In the genomic region with DNA sequence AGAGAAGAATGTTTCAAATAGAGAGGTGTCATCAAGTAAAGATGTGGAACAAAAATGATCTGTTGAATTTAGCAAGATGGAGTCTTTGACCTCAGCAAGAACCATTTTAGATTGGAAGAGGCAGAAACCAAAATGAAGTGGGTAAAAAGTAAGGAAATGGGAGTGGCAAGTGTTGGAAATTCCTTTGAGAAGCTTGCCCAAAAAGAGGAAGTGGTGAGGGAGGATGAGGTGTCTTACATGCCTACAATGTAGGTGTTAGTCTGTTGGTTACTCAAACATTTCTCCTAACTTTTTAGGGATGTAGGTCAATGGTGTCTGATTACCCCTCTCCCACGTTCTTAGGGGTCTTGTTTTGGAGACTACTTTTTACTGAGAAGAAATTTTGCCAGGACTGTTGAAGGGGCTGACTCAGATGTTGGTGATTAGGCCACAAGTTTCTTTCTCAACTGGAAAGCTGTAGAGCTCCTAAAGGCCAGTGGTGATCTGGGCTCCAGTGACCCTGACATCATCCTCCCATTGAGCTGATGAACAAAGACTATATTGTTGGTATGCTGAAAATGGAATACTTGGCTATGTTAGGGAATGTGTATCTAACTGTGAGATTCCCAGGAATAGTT, we compare ENCODE assay signal across 17 cellular contexts. TPM values are rescaled to one million over a fixed set of nuclear protein-coding genes. Genes with fewer than 3 reads are reported as not detected.
DNase-seq lines count a peak whose midpoint lies in the region; ATAC-seq and TF ChIP-seq lines count a peak whose summit lies in the region.
"Had no signal": no experiment of that assay in that cellular context is flagged by ENCODE, and none has a peak within 500 bp of the region (broad histone marks: within the 10 kb centered on the region; RNA-seq: fewer than 3 reads in every experiment).

No MANE protein-coding gene starts in this region.

- H2BK15ac ChIP-seq in mesendoderm (replicated peaks; ENCODE audit: low read depth) = no peak overlapping the region

- H3K36me3 ChIP-seq in mesendoderm (ENCODE audit: control insufficient read depth, insufficient read depth, low read length) = no peaks in the 10 kb centered on the region

- H4K5ac ChIP-seq in mesendoderm (ENCODE audit: low read length) = no peak overlapping the region

- no peak overlapping the region for H3K4ac ChIP-seq in mesendoderm (ENCODE audit: low read depth, low read length)

- H2AK5ac ChIP-seq in mesendoderm (ENCODE audit: low read length) = no peak overlapping the region

- intact Hi-C loops in left colon (cut with DNase I, micrococcal nuclease) = no loop called here

- no peak for TF ChIP-seq CTCF in NB4 (IDR thresholded peaks at IDR 0.05; ENCODE audit: low read depth, low read length)

- no peak overlapping the region for H2BK120ac ChIP-seq in mesendoderm (ENCODE audit: low read depth, low read length)

- peaks cover 4% of the 10 kb centered on the region for H3K79me2 ChIP-seq in mesendoderm (ENCODE audit: control insufficient read depth, insufficient read depth, low read length)

- H3K23ac ChIP-seq in mesendoderm (ENCODE audit: low read length) = no peak overlapping the region

- no peak overlapping the region for H3K18ac ChIP-seq in mesendoderm (ENCODE audit: low read length)

- H3K79me1 ChIP-seq in mesendoderm (ENCODE audit: low read length) = peaks cover 13% of the 10 kb centered on the region

- H3K4me3 ChIP-seq in NB4 (ENCODE audit: low read depth, low read length) (no peak overlapping the region), mesendoderm (ENCODE audit: low read length) (no peak overlapping the region)

- H3K27ac ChIP-seq in caudate nucleus (ENCODE audit: low read depth, low read length) (peak overlapping the region; percentile 87), mesendoderm (ENCODE audit: low read depth, low read length) (no peak overlapping the region)

- H3K4me1 ChIP-seq in mesendoderm (ENCODE audit: control insufficient read depth, low read depth, low read length) = peaks cover 12% of the 10 kb centered on the region

- H3K27me3 ChIP-seq in mesendoderm (ENCODE audit: insufficient read depth, low read length, poor library complexity) = no peaks in the 10 kb centered on the region

- H2BK5ac ChIP-seq in mesendoderm (ENCODE audit: low read length) = no peak overlapping the region

- no peak overlapping the region for H3K9ac ChIP-seq in mesendoderm (ENCODE audit: low read length)

- no peak for TF ChIP-seq POLR2A in NB4 (IDR thresholded peaks at IDR 0.05; ENCODE audit: extremely low read depth, insufficient read length)

- WGBS in mesendoderm (ENCODE audit: extremely low coverage, insufficient coverage, low lambda C conversion rate) = no CpG with 5 or more reads among the region's 1 CpG

- ATAC-seq in left colon (no peak), GM18498 (IDR thresholded peaks at IDR 0.05; ENCODE audit: unreplicated experiment) (no peak)

- H3K4me2 ChIP-seq in mesendoderm (ENCODE audit: low read length) = no peak overlapping the region

- no peak overlapping the region for H4K8ac ChIP-seq in mesendoderm (ENCODE audit: low read depth, low read length)

- no peak overlapping the region for H3K56ac ChIP-seq in mesendoderm (ENCODE audit: low read length)

- DNase-seq in CD1c-positive myeloid dendritic cell (ENCODE audit: extremely low spot score) (peak; percentile 45), NB4 (ENCODE audit: low read depth) (peak; percentile 26), caudate nucleus (lab: John Stamatoyannopoulos, UW) (peak in 43 of 61 donors; percentile 2 to 80 (median 28)), mesendoderm (peak; percentile 39), left colon (no peak), NCI-H1105 (lab: John Stamatoyannopoulos, UW) (no peak), NCI-H69 (lab: John Stamatoyannopoulos, UW) (no peak)
- DNase-seq: activated CD4-positive, alpha-beta T cell treated with anti-CD3 and anti-CD28 coated beads, Interleukin-2, amount 10 ng/mL, durations not matched to agents 24 days and 14 days; activated T-cell treated with anti-CD3 and anti-CD28 coated beads, Interleukin-2, amount 50 U/mL, for 48 hours; aorta; effector memory CD4-positive, alpha-beta T cell; KG1; NK-92 treated with Interleukin-12 subunit alpha and Interleukin-12 subunit beta, amount 100 ng/mL, for 24 hours; retina; stimulated activated CD4-positive, alpha-beta T cell treated with anti-CD3 and anti-CD28 coated beads, Interleukin-4, amount 100 ng/mL, for 4 hours; stimulated activated naive CD4-positive, alpha-beta T cell treated with Interleukin-2 at 50 U/mL for 16 hours had no signal

RNA-seq across cellular contexts. Expression of gene PPP2R3A, which starts 5.1 kb away (rescaled TPM):
- 6.2 TPM for polyA plus RNA-seq in mesendoderm (2013, experiment 1 of 2)
- 6.1 TPM for polyA plus RNA-seq in mesendoderm (2013, experiment 2 of 2)
- total RNA-seq in left colon = 10 to 100 TPM; 21.3 to 28.2 TPM

Comparison
In these comparisons a context has a peak if more than half of its experiments do, and no peak if none do; other contexts are left out.
1. DNase-seq: peak in CD1c-positive myeloid dendritic cell (single experiment), NB4 (single experiment), caudate nucleus (43 of 61) and mesendoderm (single experiment); none in left colon (0 of 2), NCI-H1105 (single experiment) and NCI-H69 (single experiment).